ENCODE assay signal across 37 cellular contexts in the genomic region with DNA sequence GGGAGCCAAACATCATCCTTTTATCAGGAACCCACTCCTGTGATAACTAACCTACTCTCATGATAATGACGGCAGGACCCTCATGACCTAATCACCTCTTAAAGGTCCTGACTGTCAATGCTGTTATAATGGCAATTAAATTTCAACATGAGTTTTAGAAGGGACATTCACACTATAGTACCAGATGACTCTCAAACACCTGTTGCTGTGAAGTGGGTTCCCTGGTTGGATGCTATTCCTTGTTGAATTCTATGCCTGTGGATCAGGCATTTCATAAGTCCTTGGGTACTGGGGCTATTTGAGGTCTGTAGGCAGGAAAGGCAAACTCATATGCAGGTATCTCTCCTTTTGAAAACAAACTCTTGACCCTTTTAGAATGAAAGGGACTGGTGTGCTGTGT.
"Had no signal": no experiment of that assay in that cellular context is flagged by ENCODE, and none has a peak within 500 bp of the region (broad histone marks: within the 10 kb centered on the region; RNA-seq: fewer than 3 reads in every experiment).

No MANE protein-coding gene starts in this region.

- H3K36me3 ChIP-seq: adrenal gland, ascending aorta, brain microvascular endothelial cell, breast epithelium, cardiac muscle cell had no signal

- H3K9me3 ChIP-seq: adrenal gland, ascending aorta, body of pancreas, breast epithelium had no signal

- H3K4me3 Mint-ChIP-seq: activated naive CD4-positive, alpha-beta T cell treated with anti-CD3 and anti-CD28 coated beads for 36 hours; activated naive CD4-positive, alpha-beta T cell treated with anti-CD3 and anti-CD28 coated beads, Interleukin-2, amount 10 ng/mL, durations not matched to agents 7 days and 5 days; activated naive CD4-positive, alpha-beta T cell treated with anti-CD3 and anti-CD28 coated beads, Interleukin-2, amount 50 U/mL, for 24 hours; activated naive CD8-positive, alpha-beta T cell; activated naive CD8-positive, alpha-beta T cell treated with anti-CD3 and anti-CD28 coated beads, Interleukin-2, amount 10 ng/mL, durations not matched to agents 7 days and 5 days; activated naive CD8-positive, alpha-beta T cell treated with anti-CD3 and anti-CD28 coated beads, Interleukin-2, amount 50 U/mL, for 24 hours; activated T-cell treated with anti-CD3 and anti-CD28 coated beads, Interleukin-2, amount 50 U/mL, for 24 hours; activated T-cell treated with anti-CD3 and anti-CD28 coated beads, Interleukin-2, amount 50 U/mL, for 4 hours; activated T-cell treated with anti-CD3 and anti-CD28 coated beads, Interleukin-2, amount 50 U/mL, for 72 hours; activated T-helper 1 cell treated with anti-CD3 and anti-CD28 coated beads, Interleukin-12 subunit alpha, Interleukin-12 subunit beta, Interleukin-2, Interleukin-4 antibody, amounts not matched to agents 30 ng/mL and 10 ng/mL and 1 ng/mL, durations not matched to agents 14 hours and 24 hours and 36 hours; activated T-helper 17 cell treated with anti-CD3 and anti-CD28 coated beads, Interleukin-2, amount 50 U/mL, for 72 hours; brain; central memory CD8-positive, alpha-beta T cell had no signal

- H3K27me3 ChIP-seq: adrenal gland, ascending aorta, body of pancreas, brain microvascular endothelial cell, breast epithelium, cardiac muscle cell had no signal

- H3K4me1 Mint-ChIP-seq: activated naive CD4-positive, alpha-beta T cell treated with anti-CD3 and anti-CD28 coated beads, Interleukin-2, amount 10 ng/mL, durations not matched to agents 7 days and 5 days; activated naive CD4-positive, alpha-beta T cell treated with anti-CD3 and anti-CD28 coated beads, Interleukin-2, amount 50 U/mL, for 24 hours; activated naive CD8-positive, alpha-beta T cell treated with anti-CD3 and anti-CD28 coated beads, Interleukin-2, amount 10 ng/mL, durations not matched to agents 7 days and 5 days; activated naive CD8-positive, alpha-beta T cell treated with anti-CD3 and anti-CD28 coated beads, Interleukin-2, amount 50 U/mL, for 24 hours; activated T-helper 17 cell treated with anti-CD3 and anti-CD28 coated beads, Interleukin-2, amount 50 U/mL, for 72 hours; brain; central memory CD8-positive, alpha-beta T cell had no signal

- H3K27ac Mint-ChIP-seq: activated naive CD4-positive, alpha-beta T cell treated with anti-CD3 and anti-CD28 coated beads for 36 hours; activated naive CD4-positive, alpha-beta T cell treated with anti-CD3 and anti-CD28 coated beads, Interleukin-2, amount 10 ng/mL, durations not matched to agents 7 days and 5 days; activated naive CD4-positive, alpha-beta T cell treated with anti-CD3 and anti-CD28 coated beads, Interleukin-2, amount 50 U/mL, for 24 hours; activated naive CD4-positive, alpha-beta T cell treated with anti-CD3 and anti-CD28 coated beads, Interleukin-2, amount 50 U/mL, for 72 hours; activated naive CD8-positive, alpha-beta T cell; activated naive CD8-positive, alpha-beta T cell treated with anti-CD3 and anti-CD28 coated beads, Interleukin-2, amount 10 ng/mL, durations not matched to agents 7 days and 5 days; activated naive CD8-positive, alpha-beta T cell treated with anti-CD3 and anti-CD28 coated beads, Interleukin-2, amount 50 U/mL, for 24 hours; activated T-cell treated with anti-CD3 and anti-CD28 coated beads, Interleukin-2, amount 50 U/mL, for 24 hours; activated T-cell treated with anti-CD3 and anti-CD28 coated beads, Interleukin-2, amount 50 U/mL, for 72 hours; activated T-helper 1 cell treated with anti-CD3 and anti-CD28 coated beads, Interleukin-12 subunit alpha, Interleukin-12 subunit beta, Interleukin-2, Interleukin-4 antibody, amounts not matched to agents 30 ng/mL and 10 ng/mL and 1 ng/mL, durations not matched to agents 14 hours and 24 hours and 36 hours; activated T-helper 17 cell treated with anti-CD3 and anti-CD28 coated beads, Interleukin-2, amount 50 U/mL, for 72 hours; activated T-helper 2 cell treated with anti-CD3 and anti-CD28 coated beads, Interferon-gamma antibody, Interleukin-2, Interleukin-4, amounts not matched to agents 10 μg/mL and 5 μg/mL and 100 μg/mL, durations not matched to agents 14 hours and 24 hours and 36 hours; brain had no signal

- H3K27me3 Mint-ChIP-seq: activated naive CD4-positive, alpha-beta T cell treated with anti-CD3 and anti-CD28 coated beads, Interleukin-2, amount 50 U/mL, for 24 hours; central memory CD8-positive, alpha-beta T cell had no signal

- H3K4me3 ChIP-seq: adrenal gland, ascending aorta, body of pancreas, breast epithelium, cardiac muscle cell had no signal

- H3K27ac ChIP-seq: adrenal gland, ascending aorta, body of pancreas, brain microvascular endothelial cell, breast epithelium, cardiac muscle cell had no signal

- H3K4me1 ChIP-seq: adrenal gland, ascending aorta, body of pancreas, breast epithelium had no signal

- H3K9me3 Mint-ChIP-seq: activated naive CD4-positive, alpha-beta T cell treated with anti-CD3 and anti-CD28 coated beads for 36 hours; activated naive CD4-positive, alpha-beta T cell treated with anti-CD3 and anti-CD28 coated beads, Interleukin-2, amount 10 ng/mL, durations not matched to agents 7 days and 5 days; activated naive CD4-positive, alpha-beta T cell treated with anti-CD3 and anti-CD28 coated beads, Interleukin-2, amount 50 U/mL, for 24 hours; activated naive CD4-positive, alpha-beta T cell treated with anti-CD3 and anti-CD28 coated beads, Interleukin-2, amount 50 U/mL, for 72 hours; activated naive CD8-positive, alpha-beta T cell treated with anti-CD3 and anti-CD28 coated beads, Interleukin-2, amount 10 ng/mL, durations not matched to agents 7 days and 5 days; activated naive CD8-positive, alpha-beta T cell treated with anti-CD3 and anti-CD28 coated beads, Interleukin-2, amount 50 U/mL, for 24 hours; activated T-cell treated with anti-CD3 and anti-CD28 coated beads, Interleukin-2, amount 50 U/mL, for 24 hours; activated T-cell treated with anti-CD3 and anti-CD28 coated beads, Interleukin-2, amount 50 U/mL, for 4 hours; activated T-cell treated with anti-CD3 and anti-CD28 coated beads, Interleukin-2, amount 50 U/mL, for 72 hours; activated T-helper 1 cell treated with anti-CD3 and anti-CD28 coated beads, Interleukin-12 subunit alpha, Interleukin-12 subunit beta, Interleukin-2, Interleukin-4 antibody, amounts not matched to agents 30 ng/mL and 10 ng/mL and 1 ng/mL, durations not matched to agents 14 hours and 24 hours and 36 hours; activated T-helper 17 cell treated with anti-CD3 and anti-CD28 coated beads, Interleukin-2, amount 50 U/mL, for 72 hours; activated T-helper 2 cell treated with anti-CD3 and anti-CD28 coated beads, Interferon-gamma antibody, Interleukin-2, Interleukin-4, amounts not matched to agents 10 μg/mL and 5 μg/mL and 100 μg/mL, durations not matched to agents 14 hours and 24 hours and 36 hours; brain; central memory CD8-positive, alpha-beta T cell had no signal

- DNase-seq: activated effector memory CD4-positive, alpha-beta T cell treated with anti-CD3 and anti-CD28 coated beads, Interleukin-2, amount 50 U/mL, for 16 hours; activated effector memory CD4-positive, alpha-beta T cell treated with Interleukin-2 at 50 U/mL for 16 hours; activated gamma-delta T cell; activated gamma-delta T cell treated with Interleukin-2 at 50 U/mL for 16 hours; activated naive CD4-positive, alpha-beta T cell; activated naive CD4-positive, alpha-beta T cell treated with anti-CD3 and anti-CD28 coated beads for 36 hours; activated naive CD4-positive, alpha-beta T cell treated with anti-CD3 and anti-CD28 coated beads, Interleukin-2, amount 10 ng/mL, durations not matched to agents 7 days and 5 days; activated naive CD4-positive, alpha-beta T cell treated with anti-CD3 and anti-CD28 coated beads, Interleukin-2, amount 50 U/mL, for 16 hours; activated naive CD4-positive, alpha-beta T cell treated with Interleukin-2 at 50 U/mL for 16 hours; activated naive CD8-positive, alpha-beta T cell treated with anti-CD3 and anti-CD28 coated beads, Interleukin-2, amount 10 ng/mL, durations not matched to agents 7 days and 5 days; activated naive CD8-positive, alpha-beta T cell treated with anti-CD3 and anti-CD28 coated beads, Interleukin-2, amount 50 U/mL, for 24 hours; activated T-cell treated with anti-CD3 and anti-CD28 coated beads, Interleukin-2, amount 50 U/mL, for 1 hour; activated T-cell treated with anti-CD3 and anti-CD28 coated beads, Interleukin-2, amount 50 U/mL, for 24 hours; activated T-cell treated with anti-CD3 and anti-CD28 coated beads, Interleukin-2, amount 50 U/mL, for 4 hours; activated T-cell treated with anti-CD3 and anti-CD28 coated beads, Interleukin-2, amount 50 U/mL, for 48 hours; activated T-cell treated with anti-CD3 and anti-CD28 coated beads, Interleukin-2, amount 50 U/mL, for 72 hours; adrenal gland; amniotic stem cell; amygdala; anterior cingulate cortex; aorta; body of pancreas; brain microvascular endothelial cell; caudate nucleus; central memory CD4-positive, alpha-beta T cell; cerebellar nuclear complex had no signal

- H3K36me3 Mint-ChIP-seq: activated naive CD4-positive, alpha-beta T cell treated with anti-CD3 and anti-CD28 coated beads, Interleukin-2, amount 10 ng/mL, durations not matched to agents 7 days and 5 days; activated naive CD4-positive, alpha-beta T cell treated with anti-CD3 and anti-CD28 coated beads, Interleukin-2, amount 50 U/mL, for 24 hours; activated naive CD4-positive, alpha-beta T cell treated with anti-CD3 and anti-CD28 coated beads, Interleukin-2, amount 50 U/mL, for 72 hours; activated naive CD8-positive, alpha-beta T cell treated with anti-CD3 and anti-CD28 coated beads, Interleukin-2, amount 10 ng/mL, durations not matched to agents 7 days and 5 days; brain had no signal
